ENCODE assay signal across 24 cellular contexts in the genomic region with DNA sequence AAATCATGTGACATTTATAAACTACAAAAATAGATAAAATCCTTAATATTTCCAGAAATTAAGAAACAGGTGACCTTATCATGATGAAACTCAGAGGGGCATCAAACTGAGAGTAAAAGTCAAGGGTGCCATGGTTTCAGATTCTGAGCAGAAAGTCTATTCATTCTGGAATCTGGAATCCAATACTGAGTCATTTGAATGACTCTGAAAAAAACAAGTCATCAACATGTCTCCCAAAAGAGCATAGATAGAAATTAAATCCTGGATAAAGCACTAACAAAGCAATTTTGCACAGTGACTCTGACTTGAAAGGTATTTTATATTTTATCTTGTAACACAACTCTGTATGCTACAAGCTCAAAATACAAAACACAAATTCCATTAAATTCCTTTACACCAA. TPM values are rescaled to one million over a fixed set of nuclear protein-coding genes. Genes with fewer than 3 reads are reported as not detected.
"Had no signal": no experiment of that assay in that cellular context is flagged by ENCODE, and none has a peak within 500 bp of the region (broad histone marks: within the 10 kb centered on the region; RNA-seq: fewer than 3 reads in every experiment).

No MANE protein-coding gene starts in this region.

- H3K9me3 ChIP-seq: left lung, ovary, prostate gland, right atrium auricular region, upper lobe of left lung had no signal

- DNase-seq: activated CD4-positive, alpha-beta T cell treated with anti-CD3 and anti-CD28 coated beads for 1 hour; activated CD4-positive, alpha-beta T cell treated with anti-CD3 and anti-CD28 coated beads, Interleukin-2, amount 50 U/mL, for 1 hour; activated CD8-positive, alpha-beta T cell treated with anti-CD3 and anti-CD28 coated beads, Interleukin-2, amount 10 ng/mL, durations not matched to agents 7 days and 5 days; activated gamma-delta T cell; activated naive CD4-positive, alpha-beta T cell treated with anti-CD3 and anti-CD28 coated beads, Interleukin-2, amount 50 U/mL, for 16 hours; activated naive CD8-positive, alpha-beta T cell treated with anti-CD3 and anti-CD28 coated beads, Interleukin-2, amount 50 U/mL, for 24 hours; anterior cingulate cortex; brain microvascular endothelial cell; central memory CD4-positive, alpha-beta T cell; dorsolateral prefrontal cortex; effector memory CD8-positive, alpha-beta T cell; foreskin melanocyte; kidney; left lung; ovary; stimulated activated CD4-positive, alpha-beta T cell treated with anti-CD3 and anti-CD28 coated beads, Interleukin-12 subunit alpha, Interleukin-12 subunit beta, amount 100 ng/mL, for 4 hours; stimulated activated CD4-positive, alpha-beta T cell treated with anti-CD3 and anti-CD28 coated beads, Interleukin-4, amount 100 ng/mL, for 4 hours; stimulated activated naive CD8-positive, alpha-beta T cell treated with anti-CD3 and anti-CD28 coated beads, Interleukin-15, Interleukin-2, amounts not matched to agents 100 U/mL and 50 U/mL, for 24 hours; T-cell; upper lobe of left lung had no signal

- H3K36me3 ChIP-seq: brain microvascular endothelial cell, left lung, ovary, prostate gland, right atrium auricular region, upper lobe of left lung had no signal

- H3K4me1 ChIP-seq: left lung, prostate gland, right atrium auricular region, upper lobe of left lung had no signal

- H3K27me3 ChIP-seq: brain microvascular endothelial cell, left lung, ovary, right atrium auricular region, upper lobe of left lung had no signal

- H3K4me3 ChIP-seq: dorsolateral prefrontal cortex, left lung, ovary, prostate gland, right atrium auricular region, upper lobe of left lung had no signal

- H3K27ac ChIP-seq: brain microvascular endothelial cell, dorsolateral prefrontal cortex, left lung, ovary, prostate gland, right atrium auricular region, upper lobe of left lung had no signal

- ATAC-seq: activated CD8-positive, alpha-beta T cell treated with anti-CD3 and anti-CD28 coated beads, Interleukin-2, amount 10 ng/mL, durations not matched to agents 7 days and 5 days; activated naive CD8-positive, alpha-beta T cell treated with anti-CD3 and anti-CD28 coated beads, Interleukin-2, amount 50 U/mL, for 24 hours; effector memory CD8-positive, alpha-beta T cell; left lung; natural killer cell treated with Interleukin-12 subunit alpha and Interleukin-12 subunit beta and Interleukin-15 and Interleukin-18, amount 100 ng/mL, for 72 hours; stimulated activated naive CD8-positive, alpha-beta T cell treated with anti-CD3 and anti-CD28 coated beads, Interleukin-15, Interleukin-2, amounts not matched to agents 100 U/mL and 50 U/mL, for 24 hours; T-cell had no signal

RNA-seq across cellular contexts. Expression of gene STAC, which starts 23.4 kb away (rescaled TPM):
- total RNA-seq: activated CD8-positive, alpha-beta T cell treated with anti-CD3 and anti-CD28 coated beads, Interleukin-2, amount 10 ng/mL, durations not matched to agents 7 days and 5 days; activated T-helper 1 cell treated with anti-CD3 and anti-CD28 coated beads, Interleukin-12 subunit alpha, Interleukin-12 subunit beta, Interleukin-2, Interleukin-4 antibody, amounts not matched to agents 30 ng/mL and 10 ng/mL and 1 ng/mL, durations not matched to agents 14 hours and 24 hours and 36 hours had no signal
